26 cellular contexts compared by ENCODE assay signal in genomic region chr2:229945975-229946374, GRCh38.
"Had no signal": no experiment of that assay in that cellular context is flagged by ENCODE, and none has a peak within 500 bp of the region (broad histone marks: within the 10 kb centered on the region; RNA-seq: fewer than 3 reads in every experiment).

No MANE protein-coding gene starts in this region.

- H3K4me2 ChIP-seq: hepatocyte had no signal

- H3K27me3 ChIP-seq: dorsolateral prefrontal cortex, esophagus muscularis mucosa, foreskin keratinocyte, gastroesophageal sphincter, heart left ventricle, hepatocyte had no signal

- H3K4me1 ChIP-seq: foreskin keratinocyte, heart left ventricle, lower lobe of right lung had no signal

- H3K9me3 Mint-ChIP-seq: immature natural killer cell; mesothelial cell of epicardium; naive B cell; naive thymus-derived CD8-positive, alpha-beta T cell had no signal

- FAIRE-seq: endothelial cell of umbilical vein, frontal cortex, kidney had no signal

- H3K36me3 Mint-ChIP-seq: immature natural killer cell, naive B cell had no signal

- H3K36me3 ChIP-seq: esophagus muscularis mucosa, gastroesophageal sphincter, heart left ventricle, lower lobe of right lung had no signal

- H3K27ac ChIP-seq: coronary artery, dorsolateral prefrontal cortex, esophagus muscularis mucosa, foreskin keratinocyte, gastroesophageal sphincter, heart left ventricle, hepatocyte, lower lobe of right lung had no signal

- H2AFZ ChIP-seq: hepatocyte had no signal

- H3K4me3 Mint-ChIP-seq: immature natural killer cell; mesothelial cell of epicardium; naive B cell; naive thymus-derived CD8-positive, alpha-beta T cell had no signal

- H3K9me3 ChIP-seq: esophagus muscularis mucosa, gastroesophageal sphincter, heart left ventricle, lower lobe of right lung, mucosa of descending colon had no signal

- H3K79me2 ChIP-seq: hepatocyte had no signal

- ATAC-seq: foreskin keratinocyte; gastroesophageal sphincter; heart left ventricle; left colon; left lobe of liver; left ventricle myocardium superior; lower lobe of right lung; mucosa of descending colon; naive thymus-derived CD8-positive, alpha-beta T cell had no signal

- H3K27ac Mint-ChIP-seq: immature natural killer cell; mesothelial cell of epicardium; naive B cell; naive thymus-derived CD8-positive, alpha-beta T cell had no signal

- DNase-seq: dermis blood vessel endothelial cell; dorsolateral prefrontal cortex; effector CD4-positive, alpha-beta T cell; effector memory CD4-positive, alpha-beta T cell; foreskin keratinocyte; heart left ventricle; hypothalamus; immature natural killer cell; islet precursor cell; kidney; kidney glomerular epithelial cell; left colon; left ventricle myocardium superior; lower lobe of right lung; mesenchymal stem cell; mucosa of descending colon; naive B cell; naive thymus-derived CD8-positive, alpha-beta T cell had no signal

- H3K4me1 Mint-ChIP-seq: immature natural killer cell had no signal

- H3K4me3 ChIP-seq: coronary artery, dorsolateral prefrontal cortex, esophagus muscularis mucosa, gastroesophageal sphincter, heart left ventricle, hepatocyte, lower lobe of right lung, mucosa of descending colon had no signal

- H3K27me3 Mint-ChIP-seq: naive B cell; naive thymus-derived CD8-positive, alpha-beta T cell had no signal
